ENCODE assay signal across 8 cellular contexts in the genomic region with DNA sequence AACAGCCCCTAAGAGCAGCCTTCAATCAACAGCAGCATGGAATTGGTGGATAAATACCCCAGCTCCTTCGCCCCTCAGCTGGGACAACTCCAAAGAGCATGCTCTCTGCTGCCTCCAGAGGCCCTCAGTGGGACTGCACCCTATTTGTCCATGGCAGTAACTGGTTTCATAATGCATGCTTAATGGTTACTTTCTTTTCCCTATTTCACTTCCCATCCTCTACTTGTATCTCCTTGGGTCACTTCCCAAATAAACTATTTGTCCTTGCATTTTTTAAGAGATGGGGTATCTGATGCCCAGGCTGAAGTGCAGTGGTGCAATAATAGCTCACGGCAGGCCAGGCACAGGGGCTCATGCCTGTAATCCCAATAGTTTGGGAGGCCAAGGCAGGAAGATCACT. TPM values are rescaled to one million over a fixed set of nuclear protein-coding genes. Genes with fewer than 3 reads are reported as not detected.
DNase-seq lines count a peak whose midpoint lies in the region; ATAC-seq and TF ChIP-seq lines count a peak whose summit lies in the region.

No MANE protein-coding gene starts in this region.

- H3K36me3 Mint-ChIP-seq in activated T-helper 1 cell treated with anti-CD3 and anti-CD28 coated beads, Interleukin-12 subunit alpha, Interleukin-12 subunit beta, Interleukin-2, Interleukin-4 antibody, amounts not matched to agents 30 ng/mL and 10 ng/mL and 1 ng/mL, durations not matched to agents 14 hours and 24 hours and 36 hours (ENCODE audit: low read depth), result no peaks in the 10 kb centered on the region
- no peaks in the 10 kb centered on the region for H3K36me3 Mint-ChIP-seq in glutamatergic neuron (ENCODE audit: unreplicated experiment)

- no peak overlapping the region for H3K4me3 Mint-ChIP-seq in activated T-helper 1 cell treated with anti-CD3 and anti-CD28 coated beads, Interleukin-12 subunit alpha, Interleukin-12 subunit beta, Interleukin-2, Interleukin-4 antibody, amounts not matched to agents 30 ng/mL and 10 ng/mL and 1 ng/mL, durations not matched to agents 14 hours and 24 hours and 36 hours
- H3K4me3 Mint-ChIP-seq in glutamatergic neuron (ENCODE audit: unreplicated experiment), result no peak overlapping the region

- DNase-seq in activated gamma-delta T cell treated with Interleukin-2 at 50 U/mL for 16 hours, result peak; percentile 71
- no peak for DNase-seq in activated gamma-delta T cell (lab: John Stamatoyannopoulos, UW)
- DNase-seq in Panc1 (ENCODE audit: low read depth, low spot score), result no peak
- DNase-seq in activated T-helper 1 cell treated with anti-CD3 and anti-CD28 coated beads, Interleukin-12 subunit alpha, Interleukin-12 subunit beta, Interleukin-2, Interleukin-4 antibody, amounts not matched to agents 30 ng/mL and 10 ng/mL and 1 ng/mL, durations not matched to agents 14 hours and 24 hours and 36 hours (ENCODE audit: low spot score), result peak; percentile 55
- peak; percentile 74 for DNase-seq in glutamatergic neuron
- peak; percentile 88 for DNase-seq in spleen
- no peak for DNase-seq in HPDE6-E6E7 (ENCODE audit: extremely low spot score)

- in situ Hi-C loops in Panc1 (cut with HindIII; ENCODE audit: low pct_unique_long_range_greater_than_20kb, low sequenced_read_pairs), result no loop called here

- no peaks in the 10 kb centered on the region for H3K9me3 ChIP-seq in Panc1 (ENCODE audit: control insufficient read depth, insufficient read depth, low read depth, low read length)
- H3K9me3 ChIP-seq in spleen, result peaks cover 0 to 11% (median 1%) of the 10 kb centered on the region in 8 donors

- TF ChIP-seq CTCF in Panc1 (IDR thresholded peaks at IDR 0.05), result peak; percentile 92
- TF ChIP-seq CTCF in glutamatergic neuron (IDR thresholded peaks at IDR 0.05; ENCODE audit: partially characterized antibody, unreplicated experiment), result peak; percentile 93
- TF ChIP-seq CTCF in spleen (IDR thresholded peaks at IDR 0.05 in 8 of 11, conservative IDR thresholded peaks at IDR 0.05 in 3 of 11), result peak; percentile 86 to 98 (median 92)

- H3K27ac ChIP-seq in Panc1 (ENCODE audit: low read length) (no peak overlapping the region), spleen (peak overlapping the region in 1 of 8 donors; percentile 23)

- H3K9me3 Mint-ChIP-seq in activated T-helper 1 cell treated with anti-CD3 and anti-CD28 coated beads, Interleukin-12 subunit alpha, Interleukin-12 subunit beta, Interleukin-2, Interleukin-4 antibody, amounts not matched to agents 30 ng/mL and 10 ng/mL and 1 ng/mL, durations not matched to agents 14 hours and 24 hours and 36 hours, result no peaks in the 10 kb centered on the region
- H3K9me3 Mint-ChIP-seq in glutamatergic neuron (ENCODE audit: unreplicated experiment), result peaks cover 3% of the 10 kb centered on the region

- peaks cover 3% of the 10 kb centered on the region; the same call in 1 of the 2 replicates for H3K36me3 ChIP-seq in Panc1 (ENCODE audit: control insufficient read depth, insufficient read depth, low read length)
- no peaks in the 10 kb centered on the region for H3K36me3 ChIP-seq in spleen

- POLR2A ChIA-PET in Panc1 (lab: Charles Lee), result no interaction called here

- H3K4me3 ChIP-seq in Panc1 (ENCODE audit: low read depth in 2 of 2, low read length in 2 of 2), result no peak overlapping the region
- H3K4me3 ChIP-seq in spleen, result no peak overlapping the region

- H3K27me3 Mint-ChIP-seq in activated T-helper 1 cell treated with anti-CD3 and anti-CD28 coated beads, Interleukin-12 subunit alpha, Interleukin-12 subunit beta, Interleukin-2, Interleukin-4 antibody, amounts not matched to agents 30 ng/mL and 10 ng/mL and 1 ng/mL, durations not matched to agents 14 hours and 24 hours and 36 hours (ENCODE audit: insufficient read depth), result peaks cover 4% of the 10 kb centered on the region
- peaks cover 8% of the 10 kb centered on the region for H3K27me3 Mint-ChIP-seq in glutamatergic neuron (ENCODE audit: unreplicated experiment)

- 61 to 87% (median 78%) methylated on average over 2 of the region's 2 CpGs for WGBS in spleen, 5 donors

- no peak for TF ChIP-seq POLR2A in spleen (IDR thresholded peaks at IDR 0.05)

- H3K27me3 ChIP-seq in Panc1 (ENCODE audit: control insufficient read depth, insufficient read depth, low read length), result no peaks in the 10 kb centered on the region
- no peaks in the 10 kb centered on the region for H3K27me3 ChIP-seq in spleen (replicated peaks in 1 of 7)

- CTCF ChIA-PET in Panc1 (lab: Charles Lee), result no interaction called here

- no peak; the same call in 1 of the 2 replicates for ATAC-seq in Panc1
- no peak for ATAC-seq in GM18511 (IDR thresholded peaks at IDR 0.05; ENCODE audit: unreplicated experiment)

- BruUV-seq in Panc1 (replicated peaks; lab: Mats Ljungman, UMichigan), result no TSS peak

- H3K27ac Mint-ChIP-seq in activated T-helper 1 cell treated with anti-CD3 and anti-CD28 coated beads, Interleukin-12 subunit alpha, Interleukin-12 subunit beta, Interleukin-2, Interleukin-4 antibody, amounts not matched to agents 30 ng/mL and 10 ng/mL and 1 ng/mL, durations not matched to agents 14 hours and 24 hours and 36 hours, result no peak overlapping the region
- no peak overlapping the region for H3K27ac Mint-ChIP-seq in glutamatergic neuron (ENCODE audit: unreplicated experiment)

- H3K4me1 ChIP-seq in Panc1 (ENCODE audit: control insufficient read depth, insufficient read depth, low read length) (peaks cover 4% of the 10 kb centered on the region), spleen (peaks cover 0 to 43% (median 15%) of the 10 kb centered on the region in 6 donors)

- H3K4me1 Mint-ChIP-seq in activated T-helper 1 cell treated with anti-CD3 and anti-CD28 coated beads, Interleukin-12 subunit alpha, Interleukin-12 subunit beta, Interleukin-2, Interleukin-4 antibody, amounts not matched to agents 30 ng/mL and 10 ng/mL and 1 ng/mL, durations not matched to agents 14 hours and 24 hours and 36 hours (ENCODE audit: low read depth), result peaks cover 24% of the 10 kb centered on the region
- peaks cover 3% of the 10 kb centered on the region for H3K4me1 Mint-ChIP-seq in glutamatergic neuron (ENCODE audit: low read depth, unreplicated experiment)

- intact Hi-C loops in Panc1 (cut with micrococcal nuclease; ENCODE audit: unreplicated experiment) (no loop called here), spleen (cut with DNase I; ENCODE audit: low total_unique reads) (no loop called here)
- intact Hi-C loops in activated T-helper 1 cell treated with anti-CD3 and anti-CD28 coated beads, Interleukin-12 subunit alpha, Interleukin-12 subunit beta, Interleukin-2, Interleukin-4 antibody, amounts not matched to agents 30 ng/mL and 10 ng/mL and 1 ng/mL, durations not matched to agents 14 hours and 24 hours and 36 hours (cut with micrococcal nuclease), result loop anchor here (1.0 kb wide), 1 partner anchor 16 kb away; no protein-coding TSS in a partner anchor

RNA-seq across cellular contexts. Expression of gene TPM4, which starts 13.5 kb away (rescaled TPM):
- total RNA-seq in Panc1 (2021; ENCODE audit: unreplicated experiment) (165 TPM), glutamatergic neuron (ENCODE audit: unreplicated experiment) (310 TPM), spleen (100 to 1,000 TPM; 352 to 760 (median 443) TPM)
- polyA plus RNA-seq in Panc1 (2012; ENCODE audit: insufficient read length), result 231 TPM
- 346 and 351 TPM in 2 replicates for total RNA-seq in activated T-helper 1 cell treated with anti-CD3 and anti-CD28 coated beads, Interleukin-12 subunit alpha, Interleukin-12 subunit beta, Interleukin-2, Interleukin-4 antibody, amounts not matched to agents 30 ng/mL and 10 ng/mL and 1 ng/mL, durations not matched to agents 14 hours and 24 hours and 36 hours
- 100 to 1,000 TPM; 181 to 403 (median 238) TPM for polyA plus RNA-seq in spleen

RNA-seq across cellular contexts. Expression of gene RAB8A, which starts 48.9 kb away (rescaled TPM):
- total RNA-seq in Panc1 (2021; ENCODE audit: unreplicated experiment) (75.8 TPM), glutamatergic neuron (ENCODE audit: unreplicated experiment) (58.9 TPM), spleen (100 to 1,000 TPM in 2 of 7 donors, 10 to 100 TPM in 5; 71.9 to 104 (median 89.8) TPM)
- polyA plus RNA-seq in Panc1 (2012; ENCODE audit: insufficient read length), result 61.5 TPM
- total RNA-seq in activated T-helper 1 cell treated with anti-CD3 and anti-CD28 coated beads, Interleukin-12 subunit alpha, Interleukin-12 subunit beta, Interleukin-2, Interleukin-4 antibody, amounts not matched to agents 30 ng/mL and 10 ng/mL and 1 ng/mL, durations not matched to agents 14 hours and 24 hours and 36 hours, result 235 and 248 TPM in 2 replicates
- 10 to 100 TPM; 31.5 to 45.5 (median 34.0) TPM for polyA plus RNA-seq in spleen

Comparison
In these comparisons a context has a peak if more than half of its experiments do, and no peak if none do; other contexts are left out.
1. DNase-seq: peak in activated gamma-delta T cell treated with Interleukin-2 at 50 U/mL for 16 hours (single experiment), activated T-helper 1 cell treated with anti-CD3 and anti-CD28 coated beads, Interleukin-12 subunit alpha, Interleukin-12 subunit beta, Interleukin-2, Interleukin-4 antibody, amounts not matched to agents 30 ng/mL and 10 ng/mL and 1 ng/mL, durations not matched to agents 14 hours and 24 hours and 36 hours (single experiment), glutamatergic neuron (single experiment) and spleen (single experiment); none in activated gamma-delta T cell (single experiment), Panc1 (single experiment) and HPDE6-E6E7 (single experiment).
2. Peak in every context shown above with its lines, with median percentiles within 50 percentile points of each other: CTCF ChIP-seq.